17 cellular contexts compared by ENCODE assay signal in genomic region chr9:87238545-87238944, GRCh38.
DNase-seq lines count a peak whose midpoint lies in the region; ATAC-seq and TF ChIP-seq lines count a peak whose summit lies in the region.
"Had no signal": no experiment of that assay in that cellular context is flagged by ENCODE, and none has a peak within 500 bp of the region (broad histone marks: within the 10 kb centered on the region; RNA-seq: fewer than 3 reads in every experiment).

No MANE protein-coding gene starts in this region.

- POLR2A ChIA-PET in HEK293 (lab: Yijun Ruan, JAX), result no interaction called here

- peak overlapping the region in 3 of 5 experiments; percentile 23 to 56 (median 40) for H3K4me3 Mint-ChIP-seq in brain
- H3K4me3 Mint-ChIP-seq: activated CD4-positive, alpha-beta memory T cell treated with anti-CD3 and anti-CD28 coated beads for 36 hours had no signal

- ATAC-seq in GM19351 (IDR thresholded peaks at IDR 0.05; ENCODE audit: unreplicated experiment), result no peak
- ATAC-seq in HG03025 (IDR thresholded peaks at IDR 0.05; ENCODE audit: low FRiP score, unreplicated experiment), result no peak
- ATAC-seq in left colon, result no peak
- ATAC-seq: activated naive CD4-positive, alpha-beta T cell treated with anti-CD3 and anti-CD28 coated beads, Interleukin-2, amount 50 U/mL, for 72 hours had no signal

- H3K36me3 ChIP-seq in HEK293 (ENCODE audit: control insufficient read depth in 2 of 2, insufficient read depth in 1 of 2, low read length in 2 of 2) (no peaks in the 10 kb centered on the region), skeletal muscle tissue (ENCODE audit: control insufficient read depth in 3 of 3, insufficient read depth in 3 of 3, low read length in 3 of 3) (no peaks in the 10 kb centered on the region)
- H3K36me3 ChIP-seq: neutrophil had no signal

- no peak for TF ChIP-seq CTCF in HEK293 (tag by site-specific recombination; IDR thresholded peaks at IDR 0.05)
- TF ChIP-seq CTCF in brain (conservative IDR thresholded peaks at IDR 0.05), result no peak

- no peak overlapping the region for H3K9ac ChIP-seq in skeletal muscle tissue (ENCODE audit: low read depth in 1 of 3, low read length in 3 of 3)

- H3K9me3 ChIP-seq in HEK293 (ENCODE audit: control insufficient read depth, insufficient read depth, low read depth, low read length) (no peaks in the 10 kb centered on the region), skeletal muscle tissue (ENCODE audit: control insufficient read depth in 3 of 3, low read length in 3 of 3) (no peaks in the 10 kb centered on the region)
- H3K9me3 ChIP-seq: neutrophil had no signal

- intact Hi-C loops in left colon (cut with DNase I, micrococcal nuclease), result no loop called here

- H3K27ac ChIP-seq in HEK293 (ENCODE audit: extremely low read depth, low read depth, low read length) (no peak overlapping the region), skeletal muscle tissue (ENCODE audit: low read depth, low read length) (no peak overlapping the region)
- H3K27ac ChIP-seq: neutrophil had no signal

- H3K4me3 ChIP-seq in HEK293 (ENCODE audit: low read depth, low read length) (no peak overlapping the region), skeletal muscle tissue (ENCODE audit: low read length in 3 of 3) (peak overlapping the region; percentile 16 to 40 (median 28))

- H3K9me3 Mint-ChIP-seq in brain, result peaks cover 0 to 4% (median 2%) of the 10 kb centered on the region in 5 experiments
- H3K9me3 Mint-ChIP-seq: activated CD4-positive, alpha-beta memory T cell treated with anti-CD3 and anti-CD28 coated beads for 36 hours had no signal

- CTCF ChIA-PET in HEK293 (lab: Yijun Ruan, JAX), result no interaction called here

- peak overlapping the region in 4 of 5 experiments; percentile 16 to 87 (median 43) for H3K27ac Mint-ChIP-seq in brain
- H3K27ac Mint-ChIP-seq: activated CD4-positive, alpha-beta memory T cell treated with anti-CD3 and anti-CD28 coated beads for 36 hours; activated naive CD4-positive, alpha-beta T cell treated with anti-CD3 and anti-CD28 coated beads, Interleukin-2, amount 50 U/mL, for 72 hours had no signal

- DNase-seq in left kidney (ENCODE audit: low read depth, low spot score), result peak; percentile 80
- no peak for DNase-seq in left colon
- DNase-seq in effector CD4-positive, alpha-beta T cell, result no peak
- DNase-seq: activated CD4-positive, alpha-beta memory T cell treated with anti-CD3 and anti-CD28 coated beads for 36 hours; kidney glomerular epithelial cell; NCI-H1092; NCI-H187; NCI-H524 treated with DMSO at 0.1 percent for 48 hours; SHP77; stimulated activated naive CD4-positive, alpha-beta T cell treated with Interleukin-2 at 50 U/mL for 16 hours had no signal

- no peaks in the 10 kb centered on the region for H3K36me3 Mint-ChIP-seq in brain
- H3K36me3 Mint-ChIP-seq: activated CD4-positive, alpha-beta memory T cell treated with anti-CD3 and anti-CD28 coated beads for 36 hours; activated naive CD4-positive, alpha-beta T cell treated with anti-CD3 and anti-CD28 coated beads, Interleukin-2, amount 50 U/mL, for 72 hours had no signal

- no peaks in the 10 kb centered on the region for H3K4me1 ChIP-seq in HEK293 (ENCODE audit: control insufficient read depth, insufficient read depth, low read length)
- H3K4me1 ChIP-seq in skeletal muscle tissue (ENCODE audit: control insufficient read depth in 3 of 3, insufficient read depth in 3 of 3, low read length in 3 of 3), result peaks cover 0 to 2% (median 0%) of the 10 kb centered on the region in 3 donors

- H3K27me3 Mint-ChIP-seq in brain, result peaks cover 5% of the 10 kb centered on the region

- no peaks in the 10 kb centered on the region for H3K27me3 ChIP-seq in skeletal muscle tissue (ENCODE audit: control insufficient read depth in 3 of 3, insufficient read depth in 3 of 3, low read length in 3 of 3)

- peaks cover 26% of the 10 kb centered on the region for H3K4me1 Mint-ChIP-seq in brain

TF ChIP-seq in HEK293, 187 proteins besides CTCF, POLR2A, EP300 and RAD21:
- TF ChIP-seq ZNF513 (tag by site-specific recombination; IDR thresholded peaks at IDR 0.05) (no peak), ZNF133 (tag by site-specific recombination; IDR thresholded peaks at IDR 0.05) (peak; percentile 64; the same call in 1 of the 2 replicates)
TF ChIP-seq in HEK293: peak in this region for 1.
